ENCODE assay signal across 23 cellular contexts in the genomic region with DNA sequence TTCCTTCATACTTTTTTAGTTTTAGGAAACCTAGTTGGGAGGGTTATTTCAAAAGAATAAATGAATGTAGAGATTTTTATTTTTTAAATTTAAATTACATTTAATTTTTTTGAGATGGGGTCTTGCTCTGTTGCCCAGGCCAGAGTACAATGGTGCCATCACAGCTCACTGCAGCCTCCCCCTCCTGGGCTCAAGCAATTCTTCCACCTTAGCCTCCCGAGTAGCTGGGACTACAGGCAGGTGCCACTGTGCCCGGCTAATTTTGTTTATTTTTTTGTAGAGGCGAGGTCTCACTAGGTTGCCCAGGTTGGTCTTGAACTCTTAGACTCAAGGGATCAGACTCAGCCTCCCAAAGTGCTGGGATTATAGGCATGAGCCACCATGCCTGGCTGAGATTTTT.
"Had no signal": no experiment of that assay in that cellular context is flagged by ENCODE, and none has a peak within 500 bp of the region (broad histone marks: within the 10 kb centered on the region; RNA-seq: fewer than 3 reads in every experiment).

No MANE protein-coding gene starts in this region.

- DNase-seq: activated CD4-positive, alpha-beta T cell treated with anti-CD3 and anti-CD28 coated beads for 48 hours; activated CD4-positive, alpha-beta T cell treated with anti-CD3 and anti-CD28 coated beads, Interleukin-2, amount 50 U/mL, for 48 hours; activated CD8-positive, alpha-beta memory T cell treated with anti-CD3 and anti-CD28 coated beads for 24 hours; activated effector memory CD4-positive, alpha-beta T cell treated with anti-CD3 and anti-CD28 coated beads, Interleukin-2, amount 50 U/mL, for 16 hours; activated naive CD4-positive, alpha-beta T cell treated with anti-CD3 and anti-CD28 coated beads for 36 hours; activated naive CD8-positive, alpha-beta T cell treated with anti-CD3 and anti-CD28 coated beads for 36 hours; colonic mucosa; head of caudate nucleus; hippocampal formation; left cardiac atrium; mammary epithelial cell; midbrain; naive thymus-derived CD4-positive, alpha-beta T cell; sigmoid colon; small intestine; stimulated activated CD4-positive, alpha-beta T cell treated with anti-CD3 and anti-CD28 coated beads, Interleukin-4, amount 100 ng/mL, for 24 hours; stimulated activated naive B cell treated with anti-CD40 and anti-IgM and Interleukin-4, amounts not matched to agents 10 μg/mL and 1 μg/mL and 100 μg/mL, for 72 hours; transverse colon; uterus had no signal

- H3K9me3 ChIP-seq: adrenal gland, breast epithelium, colonic mucosa, sigmoid colon, suprapubic skin, transverse colon, uterus had no signal

- H3K4me3 Mint-ChIP-seq: activated naive CD4-positive, alpha-beta T cell treated with anti-CD3 and anti-CD28 coated beads for 36 hours; activated naive CD8-positive, alpha-beta T cell treated with anti-CD3 and anti-CD28 coated beads for 36 hours; naive thymus-derived CD4-positive, alpha-beta T cell; stimulated activated naive B cell treated with anti-CD40 and anti-IgM and Interleukin-4, amounts not matched to agents 10 μg/mL and 1 μg/mL and 100 μg/mL, for 72 hours had no signal

- H3K36me3 ChIP-seq: adrenal gland, breast epithelium, colonic mucosa, sigmoid colon, suprapubic skin, transverse colon, uterus had no signal

- ATAC-seq: esophagus mucosa; left cardiac atrium; naive thymus-derived CD4-positive, alpha-beta T cell; stimulated activated naive B cell treated with anti-CD40 and anti-IgM and Interleukin-4, amounts not matched to agents 10 μg/mL and 1 μg/mL and 100 μg/mL, for 72 hours had no signal

- H3K4me3 ChIP-seq: adrenal gland, breast epithelium, colonic mucosa, sigmoid colon, suprapubic skin, transverse colon, uterus had no signal

- H3K9me3 Mint-ChIP-seq: activated naive CD4-positive, alpha-beta T cell treated with anti-CD3 and anti-CD28 coated beads for 36 hours; activated naive CD8-positive, alpha-beta T cell treated with anti-CD3 and anti-CD28 coated beads for 36 hours; naive thymus-derived CD4-positive, alpha-beta T cell; stimulated activated naive B cell treated with anti-CD40 and anti-IgM and Interleukin-4, amounts not matched to agents 10 μg/mL and 1 μg/mL and 100 μg/mL, for 72 hours had no signal

- H3K27ac ChIP-seq: adrenal gland, breast epithelium, colonic mucosa, suprapubic skin, uterus had no signal

- H3K36me3 Mint-ChIP-seq: activated naive CD8-positive, alpha-beta T cell treated with anti-CD3 and anti-CD28 coated beads for 36 hours; stimulated activated naive B cell treated with anti-CD40 and anti-IgM and Interleukin-4, amounts not matched to agents 10 μg/mL and 1 μg/mL and 100 μg/mL, for 72 hours had no signal

- H3K27ac Mint-ChIP-seq: activated naive CD4-positive, alpha-beta T cell treated with anti-CD3 and anti-CD28 coated beads for 36 hours; activated naive CD8-positive, alpha-beta T cell treated with anti-CD3 and anti-CD28 coated beads for 36 hours; naive thymus-derived CD4-positive, alpha-beta T cell; stimulated activated naive B cell treated with anti-CD40 and anti-IgM and Interleukin-4, amounts not matched to agents 10 μg/mL and 1 μg/mL and 100 μg/mL, for 72 hours had no signal

- H3K27me3 ChIP-seq: adrenal gland, breast epithelium, colonic mucosa, sigmoid colon, suprapubic skin, transverse colon, uterus had no signal
